ENCODE assay signal across 18 cellular contexts in the genomic region with DNA sequence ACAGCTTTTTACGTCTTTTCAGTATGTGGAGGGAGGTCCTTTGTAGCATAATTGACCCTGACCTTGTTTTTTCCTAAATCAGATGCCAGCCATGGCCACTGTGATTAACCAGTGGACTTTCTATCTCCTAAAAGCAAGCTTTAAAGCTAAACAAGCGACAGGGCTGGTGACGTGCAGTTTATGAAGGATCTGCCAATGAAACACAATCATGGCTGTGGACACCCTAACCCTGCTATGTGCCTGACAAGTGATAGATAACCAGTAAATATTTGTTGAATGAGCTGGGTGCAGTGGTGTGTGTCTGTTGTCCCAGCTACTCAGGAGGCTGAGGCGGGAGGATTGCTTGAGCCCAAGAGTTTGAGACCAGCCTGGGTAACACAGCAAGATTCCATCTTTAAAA.
A peak's percentile ranks its signal among the peaks of the same experiment; 100 is the strongest.
DNase-seq lines count a peak whose midpoint lies in the region; ATAC-seq and TF ChIP-seq lines count a peak whose summit lies in the region.
"Had no signal": no experiment of that assay in that cellular context is flagged by ENCODE, and none has a peak within 500 bp of the region (broad histone marks: within the 10 kb centered on the region; RNA-seq: fewer than 3 reads in every experiment).

No MANE protein-coding gene starts in this region.

- no peaks in the 10 kb centered on the region for H3K36me3 Mint-ChIP-seq in activated CD4-positive, alpha-beta memory T cell treated with anti-CD3 and anti-CD28 coated beads for 36 hours
- H3K36me3 Mint-ChIP-seq: stimulated activated memory B cell treated with anti-CD40 and anti-IgM and Interleukin-4, amounts not matched to agents 10 μg/mL and 1 μg/mL and 100 μg/mL, for 72 hours had no signal

- ATAC-seq in GM18867 (IDR thresholded peaks at IDR 0.05; ENCODE audit: unreplicated experiment) (no peak), GM18907 (IDR thresholded peaks at IDR 0.05; ENCODE audit: unreplicated experiment) (no peak)
- ATAC-seq: gastroesophageal sphincter; lower lobe of right lung; stimulated activated memory B cell treated with anti-CD40 and anti-IgM and Interleukin-4, amounts not matched to agents 10 μg/mL and 1 μg/mL and 100 μg/mL, for 72 hours had no signal

- no peaks in the 10 kb centered on the region for H3K27me3 ChIP-seq in kidney epithelial cell (ENCODE audit: control insufficient read depth, insufficient read depth, low read length)
- H3K27me3 ChIP-seq: SJSA1 had no signal

- H3K27ac Mint-ChIP-seq in activated CD4-positive, alpha-beta memory T cell treated with anti-CD3 and anti-CD28 coated beads for 36 hours = peak overlapping the region; percentile 69
- H3K27ac Mint-ChIP-seq: stimulated activated memory B cell treated with anti-CD40 and anti-IgM and Interleukin-4, amounts not matched to agents 10 μg/mL and 1 μg/mL and 100 μg/mL, for 72 hours had no signal

- no peak for TF ChIP-seq CTCF in kidney epithelial cell (IDR thresholded peaks at IDR 0.05; ENCODE audit: insufficient read depth, low read length, poor library complexity, severe bottlenecking)

- no peak overlapping the region for H3K4me3 Mint-ChIP-seq in activated CD4-positive, alpha-beta memory T cell treated with anti-CD3 and anti-CD28 coated beads for 36 hours
- H3K4me3 Mint-ChIP-seq: stimulated activated memory B cell treated with anti-CD40 and anti-IgM and Interleukin-4, amounts not matched to agents 10 μg/mL and 1 μg/mL and 100 μg/mL, for 72 hours had no signal

- intact Hi-C loops in activated CD4-positive, alpha-beta memory T cell treated with anti-CD3 and anti-CD28 coated beads for 36 hours (cut with micrococcal nuclease) = loop anchor here (5.0 kb wide), 1 partner anchor 40 kb away; no protein-coding TSS in a partner anchor

- POLR2A ChIA-PET in activated CD4-positive, alpha-beta memory T cell treated with anti-CD3 and anti-CD28 coated beads for 36 hours (lab: Charles Lee) = interaction anchor here (0.7 to 2.8 kb wide), 6 partner anchors 9 to 25 kb away, joined by 3 to 15 read pairs (median 3); no protein-coding TSS in a partner anchor

- peaks cover 92% of the 10 kb centered on the region for H3K4me1 Mint-ChIP-seq in activated CD4-positive, alpha-beta memory T cell treated with anti-CD3 and anti-CD28 coated beads for 36 hours (ENCODE audit: low read depth)
- H3K4me1 Mint-ChIP-seq: stimulated activated memory B cell treated with anti-CD40 and anti-IgM and Interleukin-4, amounts not matched to agents 10 μg/mL and 1 μg/mL and 100 μg/mL, for 72 hours had no signal

- no peaks in the 10 kb centered on the region for H3K9me3 Mint-ChIP-seq in activated CD4-positive, alpha-beta memory T cell treated with anti-CD3 and anti-CD28 coated beads for 36 hours
- H3K9me3 Mint-ChIP-seq: stimulated activated memory B cell treated with anti-CD40 and anti-IgM and Interleukin-4, amounts not matched to agents 10 μg/mL and 1 μg/mL and 100 μg/mL, for 72 hours had no signal

- no peak overlapping the region for H3K4me3 ChIP-seq in kidney epithelial cell (ENCODE audit: low read depth, low read length)
- H3K4me3 ChIP-seq: gastroesophageal sphincter, lower lobe of right lung, SJSA1 had no signal

- no peaks in the 10 kb centered on the region for H3K27me3 Mint-ChIP-seq in activated CD4-positive, alpha-beta memory T cell treated with anti-CD3 and anti-CD28 coated beads for 36 hours

- H3K36me3 ChIP-seq in kidney epithelial cell (ENCODE audit: control insufficient read depth, insufficient read depth, low read length) = no peaks in the 10 kb centered on the region
- H3K36me3 ChIP-seq: gastroesophageal sphincter, lower lobe of right lung, SJSA1 had no signal

- DNase-seq in NCI-H510A treated with DMSO at 0.1 percent for 48 hours (lab: John Stamatoyannopoulos, UW) (peak; percentile 29), NCI-H510A (lab: John Stamatoyannopoulos, UW) (no peak), NCI-H2029 (lab: John Stamatoyannopoulos, UW) (peak; percentile 82), kidney epithelial cell (ENCODE audit: low read depth) (peak; percentile 49), putamen (ENCODE audit: low spot score) (no peak)
- DNase-seq in activated CD4-positive, alpha-beta memory T cell treated with anti-CD3 and anti-CD28 coated beads for 36 hours = no peak
- DNase-seq: 8988T, activated gamma-delta T cell, C1 segment of cervical spinal cord, lower lobe of right lung, NCI-H1092 treated with DMSO at 0.1 percent for 48 hours, NCI-H2171, trophoblast cell had no signal

- CTCF ChIA-PET in activated CD4-positive, alpha-beta memory T cell treated with anti-CD3 and anti-CD28 coated beads for 36 hours (lab: Charles Lee) = interaction anchor here (0.9 to 1.6 kb wide), 5 partner anchors 14 to 105 kb away, joined by 3 to 6 read pairs (median 5); no protein-coding TSS in a partner anchor

Comparison
In these comparisons a context has a peak if more than half of its experiments do, and no peak if none do; other contexts are left out.
1. DNase-seq: peak in NCI-H510A treated with DMSO at 0.1 percent for 48 hours (single experiment), NCI-H2029 (single experiment) and kidney epithelial cell (single experiment); none in NCI-H510A (single experiment), activated CD4-positive, alpha-beta memory T cell treated with anti-CD3 and anti-CD28 coated beads for 36 hours (single experiment) and putamen (single experiment).